In the genomic region with DNA sequence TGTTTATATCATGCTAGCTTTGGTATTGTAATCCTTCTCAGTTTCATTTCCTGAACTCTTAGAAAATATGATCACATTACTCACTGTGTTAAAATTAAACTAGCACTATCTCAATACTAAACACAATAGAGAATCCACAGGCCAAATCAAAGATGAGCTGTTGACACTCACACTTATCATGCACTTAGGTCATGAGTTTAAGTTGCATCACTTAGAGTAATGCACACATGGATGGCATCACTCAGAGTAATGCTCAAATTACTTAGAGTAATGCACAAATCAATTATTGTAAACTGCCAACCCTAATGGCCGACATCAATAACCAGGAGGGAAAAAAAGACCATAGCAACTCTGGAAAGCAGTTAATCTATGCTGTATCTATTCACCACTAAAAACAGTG, we compare ENCODE assay signal across 1 cellular context.
TF ChIP-seq lines count a peak whose summit lies in the region.

No MANE protein-coding gene starts in this region.

TF ChIP-seq in liver, 16 proteins besides CTCF, POLR2A, EP300 and RAD21:
- peak; percentile 70 for TF ChIP-seq FOXA1 (IDR thresholded peaks at IDR 0.05)
- TF ChIP-seq, protein P1, sequence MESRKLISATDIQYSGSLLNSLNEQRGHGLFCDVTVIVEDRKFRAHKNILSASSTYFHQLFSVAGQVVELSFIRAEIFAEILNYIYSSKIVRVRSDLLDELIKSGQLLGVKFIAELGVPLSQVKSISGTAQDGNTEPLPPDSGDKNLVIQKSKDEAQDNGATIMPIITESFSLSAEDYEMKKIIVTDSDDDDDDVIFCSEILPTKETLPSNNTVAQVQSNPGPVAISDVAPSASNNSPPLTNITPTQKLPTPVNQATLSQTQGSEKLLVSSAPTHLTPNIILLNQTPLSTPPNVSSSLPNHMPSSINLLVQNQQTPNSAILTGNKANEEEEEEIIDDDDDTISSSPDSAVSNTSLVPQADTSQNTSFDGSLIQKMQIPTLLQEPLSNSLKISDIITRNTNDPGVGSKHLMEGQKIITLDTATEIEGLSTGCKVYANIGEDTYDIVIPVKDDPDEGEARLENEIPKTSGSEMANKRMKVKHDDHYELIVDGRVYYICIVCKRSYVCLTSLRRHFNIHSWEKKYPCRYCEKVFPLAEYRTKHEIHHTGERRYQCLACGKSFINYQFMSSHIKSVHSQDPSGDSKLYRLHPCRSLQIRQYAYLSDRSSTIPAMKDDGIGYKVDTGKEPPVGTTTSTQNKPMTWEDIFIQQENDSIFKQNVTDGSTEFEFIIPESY (IDR thresholded peaks at IDR 0.05) = peak; percentile 72
- no peak for TF ChIP-seq GABPA (IDR thresholded peaks at IDR 0.05 in 1 of 2, conservative IDR thresholded peaks at IDR 0.05 in 1 of 2)
- TF ChIP-seq HNF4A (conservative IDR thresholded peaks at IDR 0.05) = peak; percentile 74 to 86
- TF ChIP-seq, protein P2, sequence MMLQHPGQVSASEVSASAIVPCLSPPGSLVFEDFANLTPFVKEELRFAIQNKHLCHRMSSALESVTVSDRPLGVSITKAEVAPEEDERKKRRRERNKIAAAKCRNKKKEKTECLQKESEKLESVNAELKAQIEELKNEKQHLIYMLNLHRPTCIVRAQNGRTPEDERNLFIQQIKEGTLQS (IDR thresholded peaks at IDR 0.05) = peak; percentile 83
- peak; percentile 47 to 77 for TF ChIP-seq JUND (IDR thresholded peaks at IDR 0.05)
- peak; percentile 94 for TF ChIP-seq FOXA2 (IDR thresholded peaks at IDR 0.05)
- TF ChIP-seq SP1 (IDR thresholded peaks at IDR 0.05) = peak; percentile 59
- TF ChIP-seq HNF4G (IDR thresholded peaks at IDR 0.05) = no peak
- TF ChIP-seq, protein P3, sequence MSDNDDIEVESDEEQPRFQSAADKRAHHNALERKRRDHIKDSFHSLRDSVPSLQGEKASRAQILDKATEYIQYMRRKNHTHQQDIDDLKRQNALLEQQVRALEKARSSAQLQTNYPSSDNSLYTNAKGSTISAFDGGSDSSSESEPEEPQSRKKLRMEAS (IDR thresholded peaks at IDR 0.05) = peak; percentile 54
- TF ChIP-seq, protein P4, sequence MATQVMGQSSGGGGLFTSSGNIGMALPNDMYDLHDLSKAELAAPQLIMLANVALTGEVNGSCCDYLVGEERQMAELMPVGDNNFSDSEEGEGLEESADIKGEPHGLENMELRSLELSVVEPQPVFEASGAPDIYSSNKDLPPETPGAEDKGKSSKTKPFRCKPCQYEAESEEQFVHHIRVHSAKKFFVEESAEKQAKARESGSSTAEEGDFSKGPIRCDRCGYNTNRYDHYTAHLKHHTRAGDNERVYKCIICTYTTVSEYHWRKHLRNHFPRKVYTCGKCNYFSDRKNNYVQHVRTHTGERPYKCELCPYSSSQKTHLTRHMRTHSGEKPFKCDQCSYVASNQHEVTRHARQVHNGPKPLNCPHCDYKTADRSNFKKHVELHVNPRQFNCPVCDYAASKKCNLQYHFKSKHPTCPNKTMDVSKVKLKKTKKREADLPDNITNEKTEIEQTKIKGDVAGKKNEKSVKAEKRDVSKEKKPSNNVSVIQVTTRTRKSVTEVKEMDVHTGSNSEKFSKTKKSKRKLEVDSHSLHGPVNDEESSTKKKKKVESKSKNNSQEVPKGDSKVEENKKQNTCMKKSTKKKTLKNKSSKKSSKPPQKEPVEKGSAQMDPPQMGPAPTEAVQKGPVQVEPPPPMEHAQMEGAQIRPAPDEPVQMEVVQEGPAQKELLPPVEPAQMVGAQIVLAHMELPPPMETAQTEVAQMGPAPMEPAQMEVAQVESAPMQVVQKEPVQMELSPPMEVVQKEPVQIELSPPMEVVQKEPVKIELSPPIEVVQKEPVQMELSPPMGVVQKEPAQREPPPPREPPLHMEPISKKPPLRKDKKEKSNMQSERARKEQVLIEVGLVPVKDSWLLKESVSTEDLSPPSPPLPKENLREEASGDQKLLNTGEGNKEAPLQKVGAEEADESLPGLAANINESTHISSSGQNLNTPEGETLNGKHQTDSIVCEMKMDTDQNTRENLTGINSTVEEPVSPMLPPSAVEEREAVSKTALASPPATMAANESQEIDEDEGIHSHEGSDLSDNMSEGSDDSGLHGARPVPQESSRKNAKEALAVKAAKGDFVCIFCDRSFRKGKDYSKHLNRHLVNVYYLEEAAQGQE (IDR thresholded peaks at IDR 0.05) = no peak
- TF ChIP-seq TAF1 (conservative IDR thresholded peaks at IDR 0.05) = no peak
- no peak for TF ChIP-seq EGR1 (IDR thresholded peaks at IDR 0.05; ENCODE audit: low read depth in 2 of 2)
- TF ChIP-seq YY1 (IDR thresholded peaks at IDR 0.05) = peak; percentile 86
- peak; percentile 66 to 94 for TF ChIP-seq RXRA (IDR thresholded peaks at IDR 0.05)
